8 cellular contexts compared by ENCODE assay signal in the genomic region with DNA sequence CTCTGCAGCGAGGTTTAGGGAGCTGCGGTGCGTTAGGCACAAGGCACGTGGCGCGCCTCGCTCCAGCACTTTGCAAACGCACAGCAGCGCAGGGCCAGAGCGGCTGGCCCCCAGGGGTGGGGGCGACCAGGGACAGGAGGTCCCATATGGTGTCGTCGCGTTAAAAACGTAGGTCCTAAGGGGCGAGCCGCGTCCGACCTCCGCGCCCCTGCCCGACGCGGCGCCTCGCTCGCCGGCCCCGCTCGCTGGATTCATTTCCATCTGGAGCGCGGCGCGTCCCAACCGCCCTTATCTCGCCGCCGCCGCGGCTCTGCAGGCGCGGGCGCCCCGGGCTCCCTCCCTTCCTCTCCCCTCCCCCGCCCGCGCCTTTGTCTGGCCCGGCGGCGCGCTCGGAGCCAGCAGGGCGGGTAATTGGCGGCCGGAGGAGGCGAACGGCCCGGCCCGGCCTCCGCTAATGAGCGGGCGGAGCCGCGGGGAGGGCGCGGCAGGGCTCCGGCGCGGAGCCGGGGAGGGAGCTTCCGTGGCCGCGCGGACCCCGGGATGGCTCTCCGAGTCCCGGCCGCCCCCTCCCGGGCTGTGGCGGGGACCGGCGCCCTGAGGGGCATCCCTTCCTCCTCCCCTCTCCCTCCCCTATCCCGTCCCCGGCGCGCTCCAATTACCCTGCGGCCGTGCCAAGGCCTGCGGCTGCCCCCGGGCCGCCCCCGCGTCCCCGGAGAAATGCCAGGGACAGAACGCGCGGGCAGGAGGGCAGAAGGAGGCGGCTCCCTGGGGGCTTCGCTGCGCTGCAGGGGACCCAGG.
DNase-seq lines count a peak whose midpoint lies in the region; ATAC-seq and TF ChIP-seq lines count a peak whose summit lies in the region.

No MANE protein-coding gene starts in this region.

- CTCF ChIA-PET in naive thymus-derived CD4-positive, alpha-beta T cell (lab: Charles Lee): no interaction called here

- H3K27me3 Mint-ChIP-seq in naive thymus-derived CD4-positive, alpha-beta T cell: peaks cover 0 to 38% (median 11%) of the 10 kb centered on the region in 5 donors

- H3K27me3 ChIP-seq in naive thymus-derived CD4-positive, alpha-beta T cell (ENCODE audit: control insufficient read depth in 2 of 2, insufficient read depth in 2 of 2, low read length in 2 of 2): no peaks in the 10 kb centered on the region

- intact Hi-C loops in naive thymus-derived CD4-positive, alpha-beta T cell (cut with micrococcal nuclease): no loop called here

- peak; percentile 13 for DNase-seq in DMS79 treated with DMSO at 0.1 percent for 48 hours (lab: John Stamatoyannopoulos, UW)
- DNase-seq in NCI-H1092 treated with DMSO at 0.1 percent for 48 hours (lab: John Stamatoyannopoulos, UW): peak; percentile 76
- DNase-seq in activated CD8-positive, alpha-beta memory T cell treated with anti-CD3 and anti-CD28 coated beads, Interleukin-2, amount 50 U/mL, for 48 hours: peak; percentile 54
- DNase-seq in fibroblast of mammary gland (ENCODE audit: low read depth): no peak
- DNase-seq in naive thymus-derived CD4-positive, alpha-beta T cell: peak in 3 of 9 donors; percentile 2 to 33 (median 6)
- DNase-seq in SKM-1 treated with dmso at 0.1 percent for 144 hours (lab: John Stamatoyannopoulos, UW; ENCODE audit: unreplicated experiment): no peak

- WGBS in urinary bladder: 1% methylated on average over 86 of the region's 100 CpGs

- H3K4me1 Mint-ChIP-seq in naive thymus-derived CD4-positive, alpha-beta T cell: peaks cover 0 to 4% (median 0%) of the 10 kb centered on the region in 7 donors

- POLR2A ChIA-PET in naive thymus-derived CD4-positive, alpha-beta T cell (lab: Charles Lee): no interaction called here

- H3K4me1 ChIP-seq in naive thymus-derived CD4-positive, alpha-beta T cell (ENCODE audit: control insufficient read depth in 2 of 2, insufficient read depth in 2 of 2, low read length in 2 of 2): no peaks in the 10 kb centered on the region
- no peaks in the 10 kb centered on the region for H3K4me1 ChIP-seq in urinary bladder (ENCODE audit: insufficient read depth)

- H3K9me3 Mint-ChIP-seq in naive thymus-derived CD4-positive, alpha-beta T cell: peaks cover 0 to 2% (median 0%) of the 10 kb centered on the region in 11 donors

- H3K4me3 ChIP-seq in fibroblast of mammary gland (ENCODE audit: control insufficient read depth, low read depth, low read length): peak overlapping the region; percentile 19
- no peak overlapping the region for H3K4me3 ChIP-seq in naive thymus-derived CD4-positive, alpha-beta T cell (ENCODE audit: low read length)
- H3K4me3 ChIP-seq in urinary bladder (ENCODE audit: low read depth, low read length): peak overlapping the region; percentile 42

- no peaks in the 10 kb centered on the region for H3K9me3 ChIP-seq in naive thymus-derived CD4-positive, alpha-beta T cell (ENCODE audit: control insufficient read depth in 2 of 3, low read length in 3 of 3)

- no peak for TF ChIP-seq CTCF in fibroblast of mammary gland (conservative IDR thresholded peaks at IDR 0.05; ENCODE audit: control insufficient read depth, insufficient read depth, low read depth, low read length)

- peak; percentile 27 for ATAC-seq in naive thymus-derived CD4-positive, alpha-beta T cell
- no peak for ATAC-seq in GM21381 (IDR thresholded peaks at IDR 0.05; ENCODE audit: unreplicated experiment)

- no peak overlapping the region for H3K27ac ChIP-seq in naive thymus-derived CD4-positive, alpha-beta T cell (ENCODE audit: low read depth, low read length)
- peak overlapping the region; percentile 2 for H3K27ac ChIP-seq in urinary bladder (ENCODE audit: low read depth)

- no peak overlapping the region for H3K27ac Mint-ChIP-seq in naive thymus-derived CD4-positive, alpha-beta T cell

- H3K36me3 Mint-ChIP-seq in naive thymus-derived CD4-positive, alpha-beta T cell: no peaks in the 10 kb centered on the region

- H3K36me3 ChIP-seq in naive thymus-derived CD4-positive, alpha-beta T cell (ENCODE audit: control insufficient read depth in 2 of 3, insufficient read depth in 3 of 3, low read length in 3 of 3): no peaks in the 10 kb centered on the region
- no peaks in the 10 kb centered on the region for H3K36me3 ChIP-seq in urinary bladder (ENCODE audit: insufficient read depth)

- H3K4me3 Mint-ChIP-seq in naive thymus-derived CD4-positive, alpha-beta T cell: peak overlapping the region in 8 of 10 donors; percentile 17 to 66 (median 36)

Comparison
In these comparisons a context has a peak if more than half of its experiments do, and no peak if none do; other contexts are left out.
1. DNase-seq: peak in DMS79 treated with DMSO at 0.1 percent for 48 hours (single experiment), NCI-H1092 treated with DMSO at 0.1 percent for 48 hours (single experiment) and activated CD8-positive, alpha-beta memory T cell treated with anti-CD3 and anti-CD28 coated beads, Interleukin-2, amount 50 U/mL, for 48 hours (single experiment); none in fibroblast of mammary gland (single experiment) and SKM-1 treated with dmso at 0.1 percent for 144 hours (single experiment).